ENCODE assay signal across 27 cellular contexts in genomic region chr11:36177837-36178236, GRCh38.
DNase-seq lines count a peak whose midpoint lies in the region; ATAC-seq and TF ChIP-seq lines count a peak whose summit lies in the region.
"Had no signal": no experiment of that assay in that cellular context is flagged by ENCODE, and none has a peak within 500 bp of the region (broad histone marks: within the 10 kb centered on the region; RNA-seq: fewer than 3 reads in every experiment).

No MANE protein-coding gene starts in this region.

- no peak overlapping the region for H3K4me3 ChIP-seq in Jurkat, Clone E6-1 (ENCODE audit: low read length)
- H3K4me3 ChIP-seq in astrocyte of the cerebellum (ENCODE audit: low read depth, low read length): no peak overlapping the region
- H3K4me3 ChIP-seq: dorsolateral prefrontal cortex, prostate gland, tibial nerve had no signal

- no peaks in the 10 kb centered on the region for H3K36me3 Mint-ChIP-seq in natural killer cell treated with Interleukin-12 subunit alpha and Interleukin-12 subunit beta and Interleukin-15 and Interleukin-18, amount 100 ng/mL, for 72 hours
- H3K36me3 Mint-ChIP-seq: CD8-positive, alpha-beta memory T cell had no signal

- peak overlapping the region; percentile 19 for H3K4me3 Mint-ChIP-seq in natural killer cell treated with Interleukin-12 subunit alpha and Interleukin-12 subunit beta and Interleukin-15 and Interleukin-18, amount 100 ng/mL, for 72 hours
- H3K4me3 Mint-ChIP-seq: activated CD4-positive, alpha-beta T cell treated with anti-CD3 and anti-CD28 coated beads, Interleukin-2, amount 10 ng/mL, durations not matched to agents 7 days and 5 days; CD8-positive, alpha-beta memory T cell had no signal

- no peak overlapping the region for H3K27ac Mint-ChIP-seq in natural killer cell treated with Interleukin-12 subunit alpha and Interleukin-12 subunit beta and Interleukin-15 and Interleukin-18, amount 100 ng/mL, for 72 hours
- H3K27ac Mint-ChIP-seq: activated CD4-positive, alpha-beta T cell treated with anti-CD3 and anti-CD28 coated beads, Interleukin-2, amount 10 ng/mL, durations not matched to agents 7 days and 5 days had no signal

- in situ Hi-C loops in astrocyte of the cerebellum (cut with HindIII; ENCODE audit: low sequenced_read_pairs): no loop called here

- no peak for ATAC-seq in natural killer cell treated with Interleukin-12 subunit alpha and Interleukin-12 subunit beta and Interleukin-15 and Interleukin-18, amount 100 ng/mL, for 72 hours
- ATAC-seq: left colon, Panc1 had no signal

- TF ChIP-seq CTCF in astrocyte of the cerebellum (IDR thresholded peaks at IDR 0.05; ENCODE audit: low read depth, low read length, missing control alignments): no peak

- peak; percentile 23 for DNase-seq in Jurkat, Clone E6-1 (ENCODE audit: low read depth, low spot score)
- DNase-seq in MV-4-11 (lab: John Stamatoyannopoulos, UW) (peak; percentile 77), astrocyte of the cerebellum (ENCODE audit: low read depth) (peak; percentile 79), NCI-H748 (lab: John Stamatoyannopoulos, UW; ENCODE audit: unreplicated experiment) (no peak), NCI-H446 (lab: John Stamatoyannopoulos, UW) (no peak)
- DNase-seq in natural killer cell treated with Interleukin-12 subunit alpha and Interleukin-12 subunit beta and Interleukin-15 and Interleukin-18, amount 100 ng/mL, for 72 hours (ENCODE audit: low spot score): no peak
- no peak for DNase-seq in central memory CD4-positive, alpha-beta T cell
- DNase-seq: activated CD4-positive, alpha-beta T cell treated with anti-CD3 and anti-CD28 coated beads, Interleukin-2, amount 10 ng/mL, durations not matched to agents 7 days and 5 days; activated naive CD4-positive, alpha-beta T cell treated with Interleukin-2 at 50 U/mL for 16 hours; activated T-cell treated with anti-CD3 and anti-CD28 coated beads, Interleukin-2, amount 50 U/mL, for 48 hours; amygdala; caudate nucleus; CD8-positive, alpha-beta memory T cell; dorsolateral prefrontal cortex; H7; left colon; mesenchymal stem cell; NCI-H1105 treated with DMSO at 0.1 percent for 48 hours; NCI-H2029 treated with DMSO at 0.1 percent for 48 hours; NCI-H226; NCI-H774; SHP77 treated with DMSO at 0.1 percent for 48 hours; stimulated activated CD8-positive, alpha-beta memory T cell treated with anti-CD3 and anti-CD28 coated beads, Interleukin-4, amount 100 ng/mL, for 48 hours; T-helper 1 cell had no signal

- peaks cover 17 to 20% of the 10 kb centered on the region in 2 donors for H3K4me1 Mint-ChIP-seq in natural killer cell treated with Interleukin-12 subunit alpha and Interleukin-12 subunit beta and Interleukin-15 and Interleukin-18, amount 100 ng/mL, for 72 hours (ENCODE audit: low read depth in 2 of 2)

- peaks cover 37 to 56% of the 10 kb centered on the region in 2 donors for H3K27me3 Mint-ChIP-seq in natural killer cell treated with Interleukin-12 subunit alpha and Interleukin-12 subunit beta and Interleukin-15 and Interleukin-18, amount 100 ng/mL, for 72 hours

- H3K9me3 Mint-ChIP-seq in natural killer cell treated with Interleukin-12 subunit alpha and Interleukin-12 subunit beta and Interleukin-15 and Interleukin-18, amount 100 ng/mL, for 72 hours: peaks cover 2% of the 10 kb centered on the region
- H3K9me3 Mint-ChIP-seq: activated CD4-positive, alpha-beta T cell treated with anti-CD3 and anti-CD28 coated beads, Interleukin-2, amount 10 ng/mL, durations not matched to agents 7 days and 5 days had no signal

Comparison
In these comparisons a context has a peak if more than half of its experiments do, and no peak if none do; other contexts are left out.
1. DNase-seq: peak in Jurkat, Clone E6-1 (single experiment), MV-4-11 (single experiment) and astrocyte of the cerebellum (single experiment); none in natural killer cell treated with Interleukin-12 subunit alpha and Interleukin-12 subunit beta and Interleukin-15 and Interleukin-18, amount 100 ng/mL, for 72 hours (single experiment), central memory CD4-positive, alpha-beta T cell (single experiment), NCI-H748 (single experiment) and NCI-H446 (0 of 2).